ENCODE assay signal across 15 cellular contexts in genomic region chr10:71578069-71578468, GRCh38.
A peak's percentile ranks its signal among the peaks of the same experiment; 100 is the strongest.
DNase-seq lines count a peak whose midpoint lies in the region; ATAC-seq, FAIRE-seq and TF ChIP-seq lines count a peak whose summit lies in the region.
"Had no signal": no experiment of that assay in that cellular context is flagged by ENCODE, and none has a peak within 500 bp of the region (broad histone marks: within the 10 kb centered on the region; RNA-seq: fewer than 3 reads in every experiment).

No MANE protein-coding gene starts in this region.

- H3K9me1 ChIP-seq in K562 (ENCODE audit: control insufficient read depth, insufficient read depth, low read length): no peaks in the 10 kb centered on the region

- H2BK12ac ChIP-seq in neuronal stem cell (ENCODE audit: low read length): no peak overlapping the region

- DNase-seq in A549 (ENCODE audit: low read depth in 1 of 2, low spot score in 1 of 2) (no peak), K562 (ENCODE audit: extremely low read depth in 1 of 4, low spot score in 3 of 4) (no peak), neuronal stem cell (ENCODE audit: low spot score) (no peak), endodermal cell (no peak), mesendoderm (no peak)
- DNase-seq: 8988T; ACHN; CD4-positive, alpha-beta memory T cell; DMS79; GOT3; H9 had no signal

- POLR2A ChIA-PET in A549 (lab: Yijun Ruan, JAX) (no interaction called here), HEK293 (lab: Yijun Ruan, JAX) (no interaction called here), K562 (lab: Yijun Ruan, JAX) (interaction anchor here (1.1 to 1.7 kb wide), 3 partner anchors 8 to 13 kb away, joined by 3 to 5 read pairs (median 4); no protein-coding TSS in a partner anchor)

- TF ChIP-seq EP300 in A549 (IDR thresholded peaks at IDR 0.05): no peak
- TF ChIP-seq EP300 in K562 (IDR thresholded peaks at IDR 0.05; ENCODE audit: low read length): no peak

- H3K4me1 ChIP-seq in A549 (no peaks in the 10 kb centered on the region), HEK293 (ENCODE audit: control insufficient read depth, insufficient read depth, low read length) (no peaks in the 10 kb centered on the region), K562 (replicated peaks in 1 of 2; ENCODE audit: control insufficient read depth in 2 of 2, insufficient read depth in 2 of 2, low read length in 2 of 2) (peaks cover 9 to 43% of the 10 kb centered on the region in 2 experiments; a peak in 4 of 5 replicates), neuronal stem cell (ENCODE audit: control insufficient read depth in 2 of 2, insufficient read depth in 1 of 2, low read depth in 1 of 2, low read length in 2 of 2) (peaks cover 0 to 17% of the 10 kb centered on the region in 2 donors), endodermal cell (ENCODE audit: control insufficient read depth, insufficient read depth, low read length) (no peaks in the 10 kb centered on the region), mesendoderm (ENCODE audit: control insufficient read depth, low read depth, low read length) (peaks cover 2% of the 10 kb centered on the region)

- no peaks in the 10 kb centered on the region for H4K20me1 ChIP-seq in K562 (replicated peaks; ENCODE audit: control insufficient read depth, insufficient read depth, low read length)

- H3K23ac ChIP-seq in neuronal stem cell (ENCODE audit: low read depth, low read length, poor library complexity): no peak overlapping the region
- no peak overlapping the region for H3K23ac ChIP-seq in mesendoderm (ENCODE audit: low read length)

- H3K79me1 ChIP-seq in neuronal stem cell (ENCODE audit: low read depth, low read length) (no peaks in the 10 kb centered on the region), mesendoderm (ENCODE audit: low read length) (no peaks in the 10 kb centered on the region)

- ATAC-seq in A549 (no peak), K562 (no peak), HG03439 (IDR thresholded peaks at IDR 0.05; ENCODE audit: unreplicated experiment) (no peak)

- TF ChIP-seq CTCF in A549 (IDR thresholded peaks at IDR 0.05) (no peak), HEK293 (tag by site-specific recombination; IDR thresholded peaks at IDR 0.05) (no peak), K562 (IDR thresholded peaks at IDR 0.05 in 2 of 3, conservative IDR thresholded peaks at IDR 0.05 in 1 of 3; ENCODE audit: insufficient read depth in 2 of 3, low read depth in 1 of 3, low read length in 3 of 3) (no peak), endodermal cell (conservative IDR thresholded peaks at IDR 0.05) (no peak)

- no peak overlapping the region for H4K91ac ChIP-seq in neuronal stem cell (ENCODE audit: low read depth, low read length, poor library complexity)

- H3K18ac ChIP-seq in neuronal stem cell (ENCODE audit: low read length) (peak overlapping the region; percentile 15), mesendoderm (ENCODE audit: low read length) (no peak overlapping the region)

- no peak overlapping the region for H3K4me3 ChIP-seq in A549
- no peak overlapping the region for H3K4me3 ChIP-seq in HEK293 (ENCODE audit: low read depth, low read length)
- no peak overlapping the region for H3K4me3 ChIP-seq in K562
- no peak overlapping the region for H3K4me3 ChIP-seq in neuronal stem cell (ENCODE audit: low read length in 2 of 2)
- no peak overlapping the region for H3K4me3 ChIP-seq in endodermal cell (ENCODE audit: low read length)
- no peak overlapping the region for H3K4me3 ChIP-seq in mesendoderm (ENCODE audit: low read length)

- H3K9me3 ChIP-seq in A549 (no peaks in the 10 kb centered on the region), HEK293 (ENCODE audit: control insufficient read depth, insufficient read depth, low read depth, low read length) (no peaks in the 10 kb centered on the region), K562 (replicated peaks; ENCODE audit: control insufficient read depth, insufficient read depth, low read depth, low read length) (no peaks in the 10 kb centered on the region), neuronal stem cell (replicated peaks in 1 of 2; ENCODE audit: control insufficient read depth in 2 of 2, insufficient read depth in 1 of 2, low read depth in 1 of 2, low read length in 2 of 2) (no peaks in the 10 kb centered on the region), endodermal cell (ENCODE audit: control insufficient read depth, low read length) (no peaks in the 10 kb centered on the region)

- H3K27me3 Mint-ChIP-seq in endodermal cell (ENCODE audit: insufficient read depth): no peaks in the 10 kb centered on the region

- CTCF ChIA-PET in A549 (lab: Yijun Ruan, JAX): interaction anchor here (0.6 to 2.6 kb wide), 11 partner anchors 8 to 263 kb away, joined by 3 to 16 read pairs (median 5); no protein-coding TSS in a partner anchor
- CTCF ChIA-PET in HEK293 (lab: Yijun Ruan, JAX): interaction anchor here (1.3 to 2.5 kb wide), 2 partner anchors 8 to 32 kb away, joined by 4 to 15 read pairs; no protein-coding TSS in a partner anchor
- CTCF ChIA-PET in K562 (lab: Yijun Ruan, JAX; ENCODE audit: low intra/inter-chr PET ratio): no interaction called here

- FAIRE-seq in A549 (lab: Jason Lieb, UNC): no peak
- no peak for FAIRE-seq in K562 (lab: Jason Lieb, UNC)
- FAIRE-seq: GM12891 had no signal

- H3K4me1 Mint-ChIP-seq in endodermal cell: peaks cover 24% of the 10 kb centered on the region
- H3K4me1 Mint-ChIP-seq: CD4-positive, alpha-beta memory T cell had no signal

- in situ Hi-C loops in K562 (cut with MboI): no loop called here

- H3K4me2 ChIP-seq in A549 (no peak overlapping the region), K562 (ENCODE audit: insufficient read depth, low read length) (no peak overlapping the region), neuronal stem cell (ENCODE audit: insufficient read depth, low read length, poor library complexity, severe bottlenecking) (no peak overlapping the region), mesendoderm (ENCODE audit: low read length) (no peak overlapping the region)

- H4K5ac ChIP-seq in mesendoderm (ENCODE audit: low read length): no peak overlapping the region

- H3K56ac ChIP-seq in mesendoderm (ENCODE audit: low read length): no peak overlapping the region

- H3K79me2 ChIP-seq in K562 (ENCODE audit: control insufficient read depth, insufficient read depth, low read length) (no peaks in the 10 kb centered on the region), mesendoderm (ENCODE audit: control insufficient read depth, insufficient read depth, low read length) (no peaks in the 10 kb centered on the region)

- WGBS in A549 (ENCODE audit: missing lambda C conversion rate): 70% methylated on average over 10 of the region's 10 CpGs
- 11% methylated on average over 10 of the region's 10 CpGs for WGBS in K562 (ENCODE audit: insufficient coverage, low coverage, missing lambda C conversion rate)
- no CpG with 5 or more reads among the region's 10 CpGs for WGBS in neuronal stem cell (ENCODE audit: extremely low coverage in 2 of 2, insufficient read length in 2 of 2, insufficient replicate concordance in 1 of 2), 2 donors
- 84 to 87% methylated on average over 7 to 10 of the region's 10 CpGs for WGBS in endodermal cell (ENCODE audit: insufficient coverage in 1 of 2, insufficient read length in 1 of 2), 2 experiments
- no CpG with 5 or more reads among the region's 10 CpGs for WGBS in mesendoderm (ENCODE audit: extremely low coverage, insufficient coverage, low lambda C conversion rate)

- H3K9ac ChIP-seq in K562 (ENCODE audit: insufficient read depth in 1 of 2, low read depth in 2 of 2, low read length in 2 of 2) (no peak overlapping the region), neuronal stem cell (ENCODE audit: low read depth, low read length, poor library complexity) (no peak overlapping the region), endodermal cell (ENCODE audit: extremely low read depth, low read length, poor library complexity, severe bottlenecking) (no peak overlapping the region), mesendoderm (ENCODE audit: low read length) (no peak overlapping the region)

- H3K9me3 Mint-ChIP-seq in endodermal cell: no peaks in the 10 kb centered on the region
- H3K9me3 Mint-ChIP-seq: CD4-positive, alpha-beta memory T cell; H9 had no signal

- H2BK120ac ChIP-seq in neuronal stem cell (ENCODE audit: low read depth, low read length): no peak overlapping the region
- no peak overlapping the region for H2BK120ac ChIP-seq in mesendoderm (ENCODE audit: low read depth, low read length)

- no peak for TF ChIP-seq RAD21 in A549 (conservative IDR thresholded peaks at IDR 0.05 in 1 of 2, IDR thresholded peaks at IDR 0.05 in 1 of 2)
- no peak for TF ChIP-seq RAD21 in K562 (CRISPR knock-in tag; conservative IDR thresholded peaks at IDR 0.05 in 1 of 2, IDR thresholded peaks at IDR 0.05 in 1 of 2)

- H3K36me3 ChIP-seq in HEK293 (ENCODE audit: control insufficient read depth in 2 of 2, insufficient read depth in 1 of 2, low read length in 2 of 2) (no peaks in the 10 kb centered on the region), K562 (ENCODE audit: control insufficient read depth, insufficient read depth, low read length) (no peaks in the 10 kb centered on the region), neuronal stem cell (replicated peaks in 1 of 2; ENCODE audit: control insufficient read depth in 2 of 2, insufficient read depth in 2 of 2, low read length in 2 of 2) (no peaks in the 10 kb centered on the region), endodermal cell (ENCODE audit: control insufficient read depth, insufficient read depth, low read length) (no peaks in the 10 kb centered on the region), mesendoderm (ENCODE audit: control insufficient read depth, insufficient read depth, low read length) (no peaks in the 10 kb centered on the region)

- no TSS peak for BruUV-seq in K562 (replicated peaks; lab: Mats Ljungman, UMichigan)

- intact Hi-C loops in K562 (cut with micrococcal nuclease): no loop called here

- no peak overlapping the region for H2AFZ ChIP-seq in K562 (ENCODE audit: low read depth, low read length)
- no peak overlapping the region for H2AFZ ChIP-seq in neuronal stem cell (ENCODE audit: low read length)

- no peaks in the 10 kb centered on the region for H3K36me3 Mint-ChIP-seq in endodermal cell (ENCODE audit: low read depth)
- H3K36me3 Mint-ChIP-seq: CD4-positive, alpha-beta memory T cell had no signal

- H3K4ac ChIP-seq in neuronal stem cell (ENCODE audit: low read length) (no peak overlapping the region), mesendoderm (ENCODE audit: low read depth, low read length) (no peak overlapping the region)

- no peak overlapping the region for H3K27ac Mint-ChIP-seq in endodermal cell
- H3K27ac Mint-ChIP-seq: CD4-positive, alpha-beta memory T cell; H9 had no signal

- H3K4me3 Mint-ChIP-seq in endodermal cell: no peak overlapping the region
- H3K4me3 Mint-ChIP-seq: CD4-positive, alpha-beta memory T cell; H9 had no signal

- H2BK15ac ChIP-seq in neuronal stem cell (ENCODE audit: low read length): no peak overlapping the region
- no peak overlapping the region for H2BK15ac ChIP-seq in mesendoderm (replicated peaks; ENCODE audit: low read depth)

- H3K27me3 ChIP-seq in K562 (ENCODE audit: control insufficient read depth in 2 of 2, insufficient read depth in 2 of 2, low read length in 2 of 2) (peaks cover 0 to 4% of the 10 kb centered on the region in 2 experiments; a peak in 1 of 5 replicates), neuronal stem cell (ENCODE audit: control insufficient read depth in 3 of 3, insufficient read depth in 3 of 3, low read depth in 1 of 3, low read length in 3 of 3) (peaks cover 0 to 14% (median 0%) of the 10 kb centered on the region in 3 experiments), endodermal cell (ENCODE audit: control insufficient read depth, insufficient read depth, low read length, poor library complexity, severe bottlenecking) (no peaks in the 10 kb centered on the region), mesendoderm (ENCODE audit: insufficient read depth, low read length, poor library complexity) (no peaks in the 10 kb centered on the region)

- H2BK5ac ChIP-seq in neuronal stem cell (ENCODE audit: low read length): no peak overlapping the region
- H2BK5ac ChIP-seq in mesendoderm (ENCODE audit: low read length): no peak overlapping the region

- H4K8ac ChIP-seq in neuronal stem cell (ENCODE audit: low read depth, low read length): no peak overlapping the region
- H4K8ac ChIP-seq in mesendoderm (ENCODE audit: low read depth, low read length): no peak overlapping the region

- no peak overlapping the region for H3K14ac ChIP-seq in neuronal stem cell (ENCODE audit: low read length)

- H3K27ac ChIP-seq in A549 (no peak overlapping the region), HEK293 (ENCODE audit: extremely low read depth, low read depth, low read length) (no peak overlapping the region), K562 (ENCODE audit: extremely low read depth, low read depth, low read length) (no peak overlapping the region), neuronal stem cell (replicated peaks; ENCODE audit: low read length) (no peak overlapping the region), endodermal cell (ENCODE audit: low read depth, low read length) (no peak overlapping the region), mesendoderm (ENCODE audit: low read depth, low read length) (no peak overlapping the region)
- H3K27ac ChIP-seq: C4-2B had no signal

- H2AK5ac ChIP-seq in neuronal stem cell (ENCODE audit: low read depth, low read length) (no peak overlapping the region), mesendoderm (ENCODE audit: low read length) (no peak overlapping the region)

- TF ChIP-seq POLR2A in A549 (IDR thresholded peaks at IDR 0.05; ENCODE audit: low read length) (no peak), K562 (conservative IDR thresholded peaks at IDR 0.05) (no peak)
